In the genomic region with DNA sequence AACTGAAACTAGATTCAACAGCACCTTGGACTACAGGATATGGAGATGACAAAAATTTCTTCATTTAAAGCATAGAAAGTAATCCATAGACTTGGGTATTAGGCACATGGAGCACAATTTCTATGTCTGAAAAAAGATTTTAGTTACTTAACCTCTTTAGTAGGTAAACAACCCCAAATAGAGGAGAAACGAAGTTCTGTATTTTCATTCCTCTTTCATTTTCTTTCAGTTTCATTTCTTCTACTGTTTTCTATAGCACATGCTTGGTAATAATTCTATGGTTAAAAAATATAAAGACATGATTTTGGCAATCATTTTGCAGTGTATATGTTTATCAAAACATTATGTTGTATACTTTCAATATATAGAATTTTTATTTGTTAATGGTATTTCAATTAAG, we compare ENCODE assay signal across 1 cellular context.
TF ChIP-seq lines count a peak whose summit lies in the region.

No MANE protein-coding gene starts in this region.

TF ChIP-seq in GM23338, 12 proteins besides CTCF, POLR2A, EP300 and RAD21 (continued from another document):
- TF ChIP-seq, protein P1, sequence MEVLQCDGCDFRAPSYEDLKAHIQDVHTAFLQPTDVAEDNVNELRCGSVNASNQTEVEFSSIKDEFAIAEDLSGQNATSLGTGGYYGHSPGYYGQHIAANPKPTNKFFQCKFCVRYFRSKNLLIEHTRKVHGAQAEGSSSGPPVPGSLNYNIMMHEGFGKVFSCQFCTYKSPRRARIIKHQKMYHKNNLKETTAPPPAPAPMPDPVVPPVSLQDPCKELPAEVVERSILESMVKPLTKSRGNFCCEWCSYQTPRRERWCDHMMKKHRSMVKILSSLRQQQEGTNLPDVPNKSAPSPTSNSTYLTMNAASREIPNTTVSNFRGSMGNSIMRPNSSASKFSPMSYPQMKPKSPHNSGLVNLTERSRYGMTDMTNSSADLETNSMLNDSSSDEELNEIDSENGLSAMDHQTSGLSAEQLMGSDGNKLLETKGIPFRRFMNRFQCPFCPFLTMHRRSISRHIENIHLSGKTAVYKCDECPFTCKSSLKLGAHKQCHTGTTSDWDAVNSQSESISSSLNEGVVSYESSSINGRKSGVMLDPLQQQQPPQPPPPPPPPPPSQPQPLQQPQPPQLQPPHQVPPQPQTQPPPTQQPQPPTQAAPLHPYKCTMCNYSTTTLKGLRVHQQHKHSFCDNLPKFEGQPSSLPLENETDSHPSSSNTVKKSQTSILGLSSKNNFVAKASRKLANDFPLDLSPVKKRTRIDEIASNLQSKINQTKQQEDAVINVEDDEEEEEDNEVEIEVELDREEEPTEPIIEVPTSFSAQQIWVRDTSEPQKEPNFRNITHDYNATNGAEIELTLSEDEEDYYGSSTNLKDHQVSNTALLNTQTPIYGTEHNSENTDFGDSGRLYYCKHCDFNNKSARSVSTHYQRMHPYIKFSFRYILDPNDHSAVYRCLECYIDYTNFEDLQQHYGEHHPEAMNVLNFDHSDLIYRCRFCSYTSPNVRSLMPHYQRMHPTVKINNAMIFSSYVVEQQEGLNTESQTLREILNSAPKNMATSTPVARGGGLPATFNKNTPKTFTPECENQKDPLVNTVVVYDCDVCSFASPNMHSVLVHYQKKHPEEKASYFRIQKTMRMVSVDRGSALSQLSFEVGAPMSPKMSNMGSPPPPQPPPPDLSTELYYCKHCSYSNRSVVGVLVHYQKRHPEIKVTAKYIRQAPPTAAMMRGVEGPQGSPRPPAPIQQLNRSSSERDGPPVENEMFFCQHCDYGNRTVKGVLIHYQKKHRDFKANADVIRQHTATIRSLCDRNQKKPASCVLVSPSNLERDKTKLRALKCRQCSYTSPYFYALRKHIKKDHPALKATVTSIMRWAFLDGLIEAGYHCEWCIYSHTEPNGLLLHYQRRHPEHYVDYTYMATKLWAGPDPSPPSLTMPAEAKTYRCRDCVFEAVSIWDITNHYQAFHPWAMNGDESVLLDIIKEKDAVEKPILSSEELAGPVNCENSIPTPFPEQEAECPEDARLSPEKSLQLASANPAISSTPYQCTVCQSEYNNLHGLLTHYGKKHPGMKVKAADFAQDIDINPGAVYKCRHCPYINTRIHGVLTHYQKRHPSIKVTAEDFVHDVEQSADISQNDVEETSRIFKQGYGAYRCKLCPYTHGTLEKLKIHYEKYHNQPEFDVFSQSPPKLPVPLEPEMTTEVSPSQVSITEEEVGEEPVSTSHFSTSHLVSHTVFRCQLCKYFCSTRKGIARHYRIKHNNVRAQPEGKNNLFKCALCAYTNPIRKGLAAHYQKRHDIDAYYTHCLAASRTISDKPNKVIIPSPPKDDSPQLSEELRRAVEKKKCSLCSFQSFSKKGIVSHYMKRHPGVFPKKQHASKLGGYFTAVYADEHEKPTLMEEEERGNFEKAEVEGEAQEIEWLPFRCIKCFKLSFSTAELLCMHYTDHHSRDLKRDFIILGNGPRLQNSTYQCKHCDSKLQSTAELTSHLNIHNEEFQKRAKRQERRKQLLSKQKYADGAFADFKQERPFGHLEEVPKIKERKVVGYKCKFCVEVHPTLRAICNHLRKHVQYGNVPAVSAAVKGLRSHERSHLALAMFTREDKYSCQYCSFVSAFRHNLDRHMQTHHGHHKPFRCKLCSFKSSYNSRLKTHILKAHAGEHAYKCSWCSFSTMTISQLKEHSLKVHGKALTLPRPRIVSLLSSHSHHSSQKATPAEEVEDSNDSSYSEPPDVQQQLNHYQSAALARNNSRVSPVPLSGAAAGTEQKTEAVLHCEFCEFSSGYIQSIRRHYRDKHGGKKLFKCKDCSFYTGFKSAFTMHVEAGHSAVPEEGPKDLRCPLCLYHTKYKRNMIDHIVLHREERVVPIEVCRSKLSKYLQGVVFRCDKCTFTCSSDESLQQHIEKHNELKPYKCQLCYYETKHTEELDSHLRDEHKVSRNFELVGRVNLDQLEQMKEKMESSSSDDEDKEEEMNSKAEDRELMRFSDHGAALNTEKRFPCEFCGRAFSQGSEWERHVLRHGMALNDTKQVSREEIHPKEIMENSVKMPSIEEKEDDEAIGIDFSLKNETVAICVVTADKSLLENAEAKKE (CRISPR knock-in tag; IDR thresholded peaks at IDR 0.05) = no peak
- no peak for TF ChIP-seq ZNF331 (CRISPR knock-in tag; IDR thresholded peaks at IDR 0.05; ENCODE audit: low read depth)
